Comparison of ENCODE assay signal across 12 cellular contexts in genomic region chr5:179439181-179439990, GRCh38.
"Had no signal": no experiment of that assay in that cellular context is flagged by ENCODE, and none has a peak within 500 bp of the region (broad histone marks: within the 10 kb centered on the region; RNA-seq: fewer than 3 reads in every experiment).

No MANE protein-coding gene starts in this region.

- DNase-seq: activated naive CD4-positive, alpha-beta T cell; activated T-cell treated with anti-CD3 and anti-CD28 coated beads for 4 hours; endodermal cell; stimulated activated CD4-positive, alpha-beta T cell treated with anti-CD3 and anti-CD28 coated beads, Interleukin-2, amount 100 ng/mL, for 24 hours; stimulated activated naive B cell treated with anti-CD40 and anti-IgM and Interleukin-4, amounts not matched to agents 10 μg/mL and 1 μg/mL and 100 μg/mL, for 72 hours had no signal

- H3K27me3 ChIP-seq: ascending aorta, ovary, tibial nerve had no signal

- H3K36me3 ChIP-seq: ascending aorta, heart left ventricle, ovary, tibial nerve had no signal

- H3K4me3 ChIP-seq: ascending aorta, dorsolateral prefrontal cortex, heart left ventricle, ovary, tibial nerve had no signal

- ATAC-seq: stimulated activated naive B cell treated with anti-CD40 and anti-IgM and Interleukin-4, amounts not matched to agents 10 μg/mL and 1 μg/mL and 100 μg/mL, for 72 hours had no signal

- H3K27ac ChIP-seq: ascending aorta, dorsolateral prefrontal cortex, heart left ventricle, ovary, tibial nerve had no signal

- FAIRE-seq: bronchial epithelial cell, frontal cortex had no signal

- H3K9me3 ChIP-seq: ascending aorta, heart left ventricle, ovary had no signal

- H3K4me1 ChIP-seq: ascending aorta had no signal
